In genomic region chr16:15452456-15452855, GRCh38 we compare ENCODE assay signal across 1 cellular context.
A peak's percentile ranks its signal among the peaks of the same experiment; 100 is the strongest.
TF ChIP-seq lines count a peak whose summit lies in the region.

No MANE protein-coding gene starts in this region.

TF ChIP-seq in H1, 55 proteins besides CTCF, POLR2A, EP300 and RAD21:
- TF ChIP-seq MAFK (IDR thresholded peaks at IDR 0.05; ENCODE audit: low read depth, low read length) (peak; percentile 45), TBP (IDR thresholded peaks at IDR 0.05; ENCODE audit: low read depth, low read length) (no peak)
TF ChIP-seq in H1: peak in this region for 1.
